Comparison of ENCODE assay signal across 24 cellular contexts in genomic region chr20:34320861-34321260, GRCh38. TPM values are rescaled to one million over a fixed set of nuclear protein-coding genes. Genes with fewer than 3 reads are reported as not detected.
DNase-seq lines count a peak whose midpoint lies in the region; ATAC-seq, FAIRE-seq and TF ChIP-seq lines count a peak whose summit lies in the region.
"Had no signal": no experiment of that assay in that cellular context is flagged by ENCODE, and none has a peak within 500 bp of the region (broad histone marks: within the 10 kb centered on the region; RNA-seq: fewer than 3 reads in every experiment).

No MANE protein-coding gene starts in this region.

- H3K23ac ChIP-seq in mesendoderm (ENCODE audit: low read length), result peak overlapping the region; percentile 91

- ATAC-seq in HepG2 (no peak), right lobe of liver (no peak), HG02981 (IDR thresholded peaks at IDR 0.05; ENCODE audit: unreplicated experiment) (no peak)
- ATAC-seq: GM12878, HCT116 had no signal

- H4K8ac ChIP-seq in mesendoderm (ENCODE audit: low read depth, low read length), result no peak overlapping the region

- TF ChIP-seq RAD21 in HepG2 (CRISPR knock-in tag; IDR thresholded peaks at IDR 0.05), result no peak

- H3K18ac ChIP-seq in mesendoderm (ENCODE audit: low read length), result no peak overlapping the region

- CTCF ChIA-PET in HepG2 (lab: Yijun Ruan, JAX; ENCODE audit: low intra/inter-chr PET ratio, low total read pairs), result no interaction called here

- no peak overlapping the region for H4K5ac ChIP-seq in mesendoderm (ENCODE audit: low read length)

- peak overlapping the region; percentile 90 for H3K56ac ChIP-seq in mesendoderm (ENCODE audit: low read length)

- 45% methylated on average over 3 of the region's 3 CpGs for WGBS in HepG2 (ENCODE audit: low lambda C conversion rate)
- 59% methylated on average over 3 of the region's 3 CpGs for WGBS in right lobe of liver (ENCODE audit: insufficient coverage, low coverage, low lambda C conversion rate, missing lambda C conversion rate)
- WGBS in mesendoderm (ENCODE audit: extremely low coverage, insufficient coverage, low lambda C conversion rate), result no CpG with 5 or more reads among the region's 3 CpGs

- H2AFZ ChIP-seq in HepG2 (ENCODE audit: low read length), result no peak overlapping the region

- no TSS peak for BruUV-seq in HepG2 (replicated peaks; lab: Mats Ljungman, UMichigan)

- POLR2A ChIA-PET in HepG2 (lab: Yijun Ruan, JAX), result interaction anchor here (1.3 to 2.9 kb wide), 3 partner anchors 10 to 42 kb away, joined by 3 to 10 read pairs (median 3); partner anchors contain the start of gene ITCH

- H2AK5ac ChIP-seq in mesendoderm (ENCODE audit: low read length), result peak overlapping the region; percentile 100

- H3K4me3 ChIP-seq in HepG2 (replicated peaks in 1 of 3; ENCODE audit: insufficient read depth in 1 of 3, low read depth in 2 of 3, low read length in 3 of 3) (no peak overlapping the region), right lobe of liver (no peak overlapping the region), bronchial epithelial cell (ENCODE audit: low read depth, low read length) (no peak overlapping the region), mesendoderm (ENCODE audit: low read length) (no peak overlapping the region)
- H3K4me3 ChIP-seq: BLaER1, GM12878 had no signal

- H3K4me2 ChIP-seq in HepG2 (ENCODE audit: low read depth, low read length) (no peak overlapping the region), mesendoderm (ENCODE audit: low read length) (no peak overlapping the region)
- H3K4me2 ChIP-seq: BLaER1 had no signal

- FAIRE-seq in HepG2 (lab: Jason Lieb, UNC) (no peak), bronchial epithelial cell (lab: Jason Lieb, UNC) (peak; percentile 88)
- FAIRE-seq: A204.1, D721Med, GM12878, GM18507 had no signal

- peaks cover 84% of the 10 kb centered on the region for H3K4me1 ChIP-seq in HepG2 (ENCODE audit: insufficient read depth, low read length)
- peaks cover 0 to 16% (median 7%) of the 10 kb centered on the region in 4 donors for H3K4me1 ChIP-seq in right lobe of liver
- peaks cover 26% of the 10 kb centered on the region for H3K4me1 ChIP-seq in mesendoderm (ENCODE audit: control insufficient read depth, low read depth, low read length)

- H3K36me3 ChIP-seq in HepG2 (replicated peaks in 1 of 2; ENCODE audit: control insufficient read depth in 1 of 2, insufficient read depth in 2 of 2, low read length in 2 of 2), result no peaks in the 10 kb centered on the region
- H3K36me3 ChIP-seq in right lobe of liver, result no peaks in the 10 kb centered on the region
- H3K36me3 ChIP-seq in bronchial epithelial cell (ENCODE audit: control insufficient read depth, insufficient read depth, low read length), result no peaks in the 10 kb centered on the region
- no peaks in the 10 kb centered on the region for H3K36me3 ChIP-seq in mesendoderm (ENCODE audit: control insufficient read depth, insufficient read depth, low read length)
- H3K36me3 ChIP-seq: BLaER1 had no signal

- H3K9ac ChIP-seq in HepG2 (ENCODE audit: insufficient read depth, low read depth, low read length) (no peak overlapping the region), mesendoderm (ENCODE audit: low read length) (peak overlapping the region; percentile 12)
- H3K9ac ChIP-seq: BLaER1 had no signal

- H3K9me3 ChIP-seq in HepG2 (ENCODE audit: low read length), result no peaks in the 10 kb centered on the region
- H3K9me3 ChIP-seq in right lobe of liver, result no peaks in the 10 kb centered on the region
- H3K9me3 ChIP-seq: BLaER1 had no signal

- TF ChIP-seq POLR2A in HepG2 (IDR thresholded peaks at IDR 0.05; ENCODE audit: insufficient read depth in 1 of 2, low read depth in 2 of 2, low read length in 2 of 2) (no peak), right lobe of liver (IDR thresholded peaks at IDR 0.05) (no peak)

- TF ChIP-seq EP300 in HepG2 (IDR thresholded peaks at IDR 0.05; ENCODE audit: low read depth in 2 of 2, low read length in 2 of 2), result no peak
- TF ChIP-seq EP300 in HepG2 (CRISPR knock-in tag; IDR thresholded peaks at IDR 0.05; ENCODE audit: borderline replicate concordance), result no peak

- H4K20me1 ChIP-seq in HepG2 (ENCODE audit: insufficient read depth, low read length), result no peaks in the 10 kb centered on the region
- H4K20me1 ChIP-seq: BLaER1 had no signal

- in situ Hi-C loops in HepG2 (cut with HindIII; ENCODE audit: extremely low pct_ligation_motif_present, low pct_unique_long_range_greater_than_20kb), result no loop called here

- H3K27ac ChIP-seq in HepG2 (ENCODE audit: extremely low read length, insufficient read depth, low read length), result no peak overlapping the region
- H3K27ac ChIP-seq in right lobe of liver, result no peak overlapping the region
- peak overlapping the region; percentile 35 for H3K27ac ChIP-seq in mesendoderm (ENCODE audit: low read depth, low read length)
- H3K27ac ChIP-seq: 22Rv1, BLaER1, C4-2B had no signal

- intact Hi-C loops in HepG2 (cut with micrococcal nuclease; ENCODE audit: unreplicated experiment) (no loop called here), right lobe of liver (cut with DNase I) (no loop called here)

- peak overlapping the region; percentile 56 for H3K4ac ChIP-seq in mesendoderm (ENCODE audit: low read depth, low read length)

- peak overlapping the region; percentile 95 for H2BK5ac ChIP-seq in mesendoderm (ENCODE audit: low read length)

- no peaks in the 10 kb centered on the region for H3K79me1 ChIP-seq in mesendoderm (ENCODE audit: low read length)

- H2BK15ac ChIP-seq in mesendoderm (replicated peaks; ENCODE audit: low read depth), result no peak overlapping the region

- 0 out of 5 replicates have a peak, but pooled peaks cover 0 to 2% of the 10 kb centered on the region in 2 experiments for H3K27me3 ChIP-seq in HepG2 (ENCODE audit: control insufficient read depth in 1 of 2, insufficient read depth in 2 of 2, low read length in 2 of 2)
- no peaks in the 10 kb centered on the region for H3K27me3 ChIP-seq in right lobe of liver
- H3K27me3 ChIP-seq in bronchial epithelial cell (ENCODE audit: control insufficient read depth, insufficient read depth, low read length), result no peaks in the 10 kb centered on the region
- no peaks in the 10 kb centered on the region for H3K27me3 ChIP-seq in mesendoderm (ENCODE audit: insufficient read depth, low read length, poor library complexity)
- H3K27me3 ChIP-seq: BLaER1 had no signal

- no peak for DNase-seq in HepG2 (ENCODE audit: low spot score)
- no peak for DNase-seq in right lobe of liver
- peak; percentile 14 for DNase-seq in NCI-H69 (lab: John Stamatoyannopoulos, UW)
- no peak for DNase-seq in bronchial epithelial cell (ENCODE audit: low read depth)
- no peak for DNase-seq in mesendoderm
- no peak for DNase-seq in foreskin melanocyte
- DNase-seq in MV-4-11 (lab: John Stamatoyannopoulos, UW), result no peak
- DNase-seq: CD4-positive, CD25-positive, alpha-beta regulatory T cell; CD8-positive, alpha-beta memory T cell; DMS 273 treated with DMSO at 0.1 percent for 48 hours; DMS79; EL; GDM1; GOT3; H7 had no signal

- H2BK120ac ChIP-seq in mesendoderm (ENCODE audit: low read depth, low read length), result no peak overlapping the region

- H3K79me2 ChIP-seq in HepG2 (ENCODE audit: insufficient read depth, low read length), result no peaks in the 10 kb centered on the region
- H3K79me2 ChIP-seq in mesendoderm (ENCODE audit: control insufficient read depth, insufficient read depth, low read length), result no peaks in the 10 kb centered on the region

- no peak for TF ChIP-seq CTCF in HepG2 (CRISPR knock-in tag; IDR thresholded peaks at IDR 0.05)
- TF ChIP-seq CTCF in right lobe of liver (IDR thresholded peaks at IDR 0.05), result no peak
- no peak for TF ChIP-seq CTCF in bronchial epithelial cell (IDR thresholded peaks at IDR 0.05; ENCODE audit: insufficient read depth, low read length, severe bottlenecking)

RNA-seq across cellular contexts. Expression of gene AHCY, which starts 17.7 kb away (rescaled TPM):
- total RNA-seq in HepG2 (2016; rRNA removed; fragmentation: Illumina TruSeq; extraction: Trizol) (407 and 447 TPM in 2 replicates), right lobe of liver (100 to 1,000 TPM in 5 of 6 experiments, 10 to 100 TPM in 1; 66.5 to 142 (median 111) TPM), bronchial epithelial cell (207 and 278 TPM in 2 replicates)
- total RNA-seq in HepG2 (2016; cell fraction: cytosol; rRNA removed; fragmentation: Illumina TruSeq; extraction: Trizol; ENCODE audit: low read depth), result 184 and 192 TPM in 2 replicates
- total RNA-seq in HepG2 (2016; cell fraction: insoluble cytoplasmic fraction; rRNA removed; fragmentation: Illumina TruSeq; extraction: Trizol), result 393 and 407 TPM in 2 replicates
- 419 and 431 TPM in 2 replicates for total RNA-seq in HepG2 (2016; cell fraction: membrane; rRNA removed; fragmentation: Illumina TruSeq; extraction: Trizol)
- total RNA-seq in HepG2 (2016; cell fraction: nucleus; rRNA removed; fragmentation: Illumina TruSeq; extraction: Trizol), result 242 and 265 TPM in 2 replicates
- polyA plus RNA-seq in HepG2 (2011; rRNA removed), result 419 and 492 TPM in 2 replicates
- 522 and 613 TPM in 2 replicates for polyA plus RNA-seq in HepG2 (2011; cell fraction: cytosol; rRNA removed)
- 339 and 378 TPM in 2 replicates for polyA plus RNA-seq in HepG2 (2011; cell fraction: nucleus; rRNA removed)
- 339 and 364 TPM in 2 replicates for polyA plus RNA-seq in HepG2 (2012)
- 232 and 234 TPM in 2 replicates for polyA plus RNA-seq in HepG2 (2016; cell fraction: cytosol; fragmentation: Illumina TruSeq; extraction: Trizol; ENCODE audit: low read depth)
- polyA plus RNA-seq in HepG2 (2016; cell fraction: insoluble cytoplasmic fraction; fragmentation: Illumina TruSeq; extraction: Trizol; ENCODE audit: low read depth), result 393 and 446 TPM in 2 replicates
- polyA plus RNA-seq in HepG2 (2016; cell fraction: membrane; fragmentation: Illumina TruSeq; extraction: Trizol; ENCODE audit: low read depth), result 384 and 399 TPM in 2 replicates
- 372 and 382 TPM in 2 replicates for polyA plus RNA-seq in HepG2 (2016; cell fraction: nucleus; fragmentation: Illumina TruSeq; extraction: Trizol; ENCODE audit: insufficient read depth, low read depth)
- 730 and 1,221 TPM in 2 replicates for polyA minus RNA-seq in HepG2 (2011; rRNA and poly(A)+ RNA removed; ENCODE audit: low replicate concordance)
- 306 and 309 TPM in 2 replicates for polyA minus RNA-seq in HepG2 (2011; cell fraction: cytosol; rRNA and poly(A)+ RNA removed)
- 166 and 188 TPM in 2 replicates for polyA minus RNA-seq in HepG2 (2011; cell fraction: nucleus; rRNA and poly(A)+ RNA removed)
- 233 TPM for polyA plus RNA-seq in mesendoderm (2013, experiment 1 of 2)
- polyA plus RNA-seq in mesendoderm (2013, experiment 2 of 2), result 236 TPM

RNA-seq across cellular contexts. Expression of gene ITCH, which starts 42.2 kb away (rescaled TPM):
- total RNA-seq in HepG2 (2016; rRNA removed; fragmentation: Illumina TruSeq; extraction: Trizol) (112 and 162 TPM in 2 replicates), right lobe of liver (10 to 100 TPM; 32.8 to 71.4 (median 44.1) TPM), bronchial epithelial cell (83.7 and 93.2 TPM in 2 replicates)
- total RNA-seq in HepG2 (2016; cell fraction: cytosol; rRNA removed; fragmentation: Illumina TruSeq; extraction: Trizol; ENCODE audit: low read depth), result 73.1 and 80.6 TPM in 2 replicates
- total RNA-seq in HepG2 (2016; cell fraction: insoluble cytoplasmic fraction; rRNA removed; fragmentation: Illumina TruSeq; extraction: Trizol), result 111 and 151 TPM in 2 replicates
- 75.4 and 81.7 TPM in 2 replicates for total RNA-seq in HepG2 (2016; cell fraction: membrane; rRNA removed; fragmentation: Illumina TruSeq; extraction: Trizol)
- total RNA-seq in HepG2 (2016; cell fraction: nucleus; rRNA removed; fragmentation: Illumina TruSeq; extraction: Trizol), result 124 and 131 TPM in 2 replicates
- polyA plus RNA-seq in HepG2 (2011; rRNA removed), result 17.4 and 20.5 TPM in 2 replicates
- polyA plus RNA-seq in HepG2 (2011; cell fraction: cytosol; rRNA removed), result 7.4 and 12.7 TPM in 2 replicates
- polyA plus RNA-seq in HepG2 (2011; cell fraction: nucleus; rRNA removed), result 12.2 and 17.3 TPM in 2 replicates
- 44.6 and 45.2 TPM in 2 replicates for polyA plus RNA-seq in HepG2 (2012)
- polyA plus RNA-seq in HepG2 (2016; cell fraction: cytosol; fragmentation: Illumina TruSeq; extraction: Trizol; ENCODE audit: low read depth), result 5.3 and 6.3 TPM in 2 replicates
- 65.3 and 70.7 TPM in 2 replicates for polyA plus RNA-seq in HepG2 (2016; cell fraction: insoluble cytoplasmic fraction; fragmentation: Illumina TruSeq; extraction: Trizol; ENCODE audit: low read depth)
- polyA plus RNA-seq in HepG2 (2016; cell fraction: membrane; fragmentation: Illumina TruSeq; extraction: Trizol; ENCODE audit: low read depth), result 15.2 and 15.3 TPM in 2 replicates
- 55.0 and 61.2 TPM in 2 replicates for polyA plus RNA-seq in HepG2 (2016; cell fraction: nucleus; fragmentation: Illumina TruSeq; extraction: Trizol; ENCODE audit: insufficient read depth, low read depth)
- polyA minus RNA-seq in HepG2 (2011; rRNA and poly(A)+ RNA removed; ENCODE audit: low replicate concordance), result 30.6 and 37.6 TPM in 2 replicates
- polyA minus RNA-seq in HepG2 (2011; cell fraction: cytosol; rRNA and poly(A)+ RNA removed), result 38.7 and 40.1 TPM in 2 replicates
- polyA minus RNA-seq in HepG2 (2011; cell fraction: nucleus; rRNA and poly(A)+ RNA removed), result 79.4 and 86.2 TPM in 2 replicates
- 18.3 TPM for polyA plus RNA-seq in mesendoderm (2013, experiment 1 of 2)
- 18.5 TPM for polyA plus RNA-seq in mesendoderm (2013, experiment 2 of 2)
